Comparison of ENCODE assay signal across 6 cellular contexts in genomic region chr16:66141885-66142284, GRCh38.
"Had no signal": no experiment of that assay in that cellular context is flagged by ENCODE, and none has a peak within 500 bp of the region (broad histone marks: within the 10 kb centered on the region; RNA-seq: fewer than 3 reads in every experiment).

No MANE protein-coding gene starts in this region.

- DNase-seq: KBM-7, KG1 had no signal

- H3K27ac ChIP-seq: HL-60 had no signal

- H3K4me1 Mint-ChIP-seq: IgD-negative memory B cell had no signal

- H3K4me3 Mint-ChIP-seq: IgD-negative memory B cell had no signal

- H3K27ac Mint-ChIP-seq: IgD-negative memory B cell had no signal

- FAIRE-seq: HTR-8/SVneo, K562 had no signal

- H3K4me3 ChIP-seq: K562 had no signal

- ATAC-seq: K562 had no signal
